ENCODE assay signal across 8 cellular contexts in the genomic region with DNA sequence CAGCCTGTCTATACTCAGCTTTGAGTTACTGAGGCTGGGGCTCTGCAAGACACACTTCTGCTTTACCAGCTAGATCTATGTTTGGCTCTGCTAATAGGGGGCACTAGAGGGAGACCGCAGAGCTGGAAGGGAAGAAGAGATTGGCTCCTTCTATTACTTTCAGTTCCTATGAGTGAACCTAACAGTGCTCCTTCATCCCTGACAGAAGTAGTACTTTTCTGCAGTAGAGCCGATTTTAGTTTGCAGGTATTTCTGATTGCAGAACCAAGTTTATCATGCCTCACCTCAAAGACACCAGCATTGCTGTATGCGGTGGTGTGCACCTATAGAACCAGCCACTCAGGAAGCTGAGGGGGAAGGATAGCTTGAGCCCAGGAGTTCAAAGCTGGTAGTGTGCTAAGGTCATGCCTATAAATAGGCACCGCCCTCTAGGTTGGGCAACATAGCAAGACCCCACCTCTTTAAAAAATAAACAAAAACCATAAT. TPM values are rescaled to one million over a fixed set of nuclear protein-coding genes. Genes with fewer than 3 reads are reported as not detected.
DNase-seq lines count a peak whose midpoint lies in the region; ATAC-seq, FAIRE-seq and TF ChIP-seq lines count a peak whose summit lies in the region.

No MANE protein-coding gene starts in this region.

- no peak overlapping the region for H2AK5ac ChIP-seq in H1 (ENCODE audit: low read depth, low read length)

- H2BK15ac ChIP-seq in H1 (ENCODE audit: low read length) = no peak overlapping the region

- no peaks in the 10 kb centered on the region for H3K36me3 ChIP-seq in GM23338 (ENCODE audit: insufficient read depth)
- H3K36me3 ChIP-seq in H1 (ENCODE audit: control insufficient read depth in 2 of 4, insufficient read depth in 4 of 4, low read length in 3 of 4) = no peaks in the 10 kb centered on the region

- H4K5ac ChIP-seq in H1 (ENCODE audit: insufficient read length, low read depth, low read length) = no peak overlapping the region

- H3K4me1 Mint-ChIP-seq in GM23338 = peaks cover 8% of the 10 kb centered on the region; the same call in 2 of the 3 replicates

- H2BK5ac ChIP-seq in H1 (ENCODE audit: low read depth, low read length) = no peak overlapping the region

- no peak overlapping the region for H3K14ac ChIP-seq in H1 (ENCODE audit: insufficient read length)

- TF ChIP-seq POLR2A in H1 (IDR thresholded peaks at IDR 0.05; ENCODE audit: control extremely low read depth in 1 of 2, low read depth in 2 of 2, low read length in 2 of 2) (no peak), H54 (IDR thresholded peaks at IDR 0.05; ENCODE audit: low read depth, low read length) (no peak)

- TF ChIP-seq CTCF in GM23338 (conservative IDR thresholded peaks at IDR 0.05; ENCODE audit: low read depth in 2 of 2) (peak; percentile 24 to 46; a peak in 3 of 4 replicates), H1 (IDR thresholded peaks at IDR 0.05; ENCODE audit: control extremely low read depth in 1 of 3, insufficient read depth in 1 of 3, low read depth in 1 of 3, low read length in 3 of 3) (peak in 2 of 3 experiments; percentile 21 to 37; a peak in 2 of 4 replicates)

- H3K9me2 ChIP-seq in GM23338 (ENCODE audit: insufficient read depth) = no peaks in the 10 kb centered on the region

- FAIRE-seq in H1 (lab: Jason Lieb, UNC) (no peak), H54 (lab: Jason Lieb, UNC) (no peak)

- peaks cover 8% of the 10 kb centered on the region for H3K27me3 Mint-ChIP-seq in GM23338 (ENCODE audit: insufficient read depth, low read depth, poor library complexity)

- peaks cover 3% of the 10 kb centered on the region; the same call in 1 of the 2 replicates for H3F3A ChIP-seq in GM23338 (replicated peaks; ENCODE audit: low read depth)

- no peak overlapping the region for H2BK20ac ChIP-seq in H1 (ENCODE audit: low read length)

- POLR2A ChIA-PET in H1 (lab: Charles Lee; ENCODE audit: partially characterized antibody) = interaction anchor here (0.6 to 1.5 kb wide), 3 partner anchors 9 to 349 kb away, joined by 3 to 5 read pairs (median 4); partner anchors contain the start of gene HMGN2

- H3K56ac ChIP-seq in H1 (replicated peaks; ENCODE audit: insufficient read length, low read depth, low read length) = no peak overlapping the region

- H3K4me2 ChIP-seq in GM23338 (no peak overlapping the region), H1 (ENCODE audit: insufficient read depth in 1 of 2, low read depth in 2 of 2, low read length in 2 of 2) (no peak overlapping the region)

- H4K91ac ChIP-seq in H1 (replicated peaks; ENCODE audit: insufficient read length, low read length) = no peak overlapping the region

- peaks cover 12% of the 10 kb centered on the region for H3K36me3 Mint-ChIP-seq in GM23338 (ENCODE audit: low read depth)

- H3K9me3 ChIP-seq in H1 (ENCODE audit: insufficient read depth in 2 of 2, low read depth in 1 of 2, low read length in 1 of 2) = peaks cover 2 to 8% of the 10 kb centered on the region in 2 experiments; a peak in 3 of 4 replicates

- no peak overlapping the region for H3K27ac Mint-ChIP-seq in GM23338

- H3K4me3 Mint-ChIP-seq in GM23338 = no peak overlapping the region

- peak; percentile 63 for ATAC-seq in GM18508 (IDR thresholded peaks at IDR 0.05; ENCODE audit: insufficient read depth, unreplicated experiment)
- ATAC-seq in GM23338 = peak; percentile 64
- no peak for ATAC-seq in HG02763 (IDR thresholded peaks at IDR 0.05; ENCODE audit: unreplicated experiment)

- H3K27me3 ChIP-seq in GM23338 (ENCODE audit: insufficient read depth) (no peaks in the 10 kb centered on the region), H1 (replicated peaks in 1 of 4; ENCODE audit: control insufficient read depth in 3 of 4, extremely low read depth in 1 of 4, insufficient read depth in 3 of 4, low read length in 3 of 4) (no peaks in the 10 kb centered on the region)

- DNase-seq in GM23338 (ENCODE audit: low spot score) (peak; percentile 27), NAMALWA (ENCODE audit: low spot score) (peak; percentile 93), H1 (ENCODE audit: low read depth in 1 of 2, low spot score in 2 of 2) (no peak), H54 (ENCODE audit: insufficient read length, low spot score) (no peak), NCI-H2029 treated with DMSO at 0.1 percent for 48 hours (lab: John Stamatoyannopoulos, UW) (no peak)
- DNase-seq in stimulated activated CD4-positive, alpha-beta T cell treated with anti-CD3 and anti-CD28 coated beads, Interleukin-2, amount 100 ng/mL, for 48 hours = no peak

- H3K79me2 ChIP-seq in GM23338 (replicated peaks; ENCODE audit: insufficient read depth) (no peaks in the 10 kb centered on the region), H1 (ENCODE audit: control insufficient read depth in 1 of 2, insufficient read depth in 2 of 2, low read length in 2 of 2) (no peaks in the 10 kb centered on the region)

- H3K4ac ChIP-seq in H1 (replicated peaks; ENCODE audit: insufficient read length, low read depth, low read length) = no peak overlapping the region

- peaks cover 11% of the 10 kb centered on the region; the same call in 1 of the 2 replicates for H3K4me1 ChIP-seq in GM23338 (ENCODE audit: insufficient read depth)
- no peaks in the 10 kb centered on the region for H3K4me1 ChIP-seq in H1 (replicated peaks in 1 of 4; ENCODE audit: control insufficient read depth in 3 of 4, insufficient read depth in 4 of 4, low read length in 3 of 4)

- peaks cover 22% of the 10 kb centered on the region for H3K9me3 Mint-ChIP-seq in GM23338

- H3K18ac ChIP-seq in H1 (ENCODE audit: extremely low read depth, low read length) = no peak overlapping the region

- H3K4me3 ChIP-seq in GM23338 = no peak overlapping the region
- H3K4me3 ChIP-seq in H1 (ENCODE audit: extremely low read depth in 1 of 4, insufficient read depth in 2 of 4, low read depth in 3 of 4, low read length in 4 of 4) = no peak overlapping the region

- H2BK120ac ChIP-seq in H1 (replicated peaks; ENCODE audit: low read depth, low read length) = no peak overlapping the region

- no peaks in the 10 kb centered on the region for H3K79me1 ChIP-seq in H1 (ENCODE audit: low read depth, low read length)

- no peak overlapping the region for H3K23ac ChIP-seq in H1 (ENCODE audit: insufficient read length)

- 0 out of 4 replicates have a peak, but pooled peaks of 1 of the 2 experiments have one; percentile 10 for TF ChIP-seq RAD21 in H1 (IDR thresholded peaks at IDR 0.05 in 1 of 2, conservative IDR thresholded peaks at IDR 0.05 in 1 of 2; ENCODE audit: low read depth in 2 of 2, low read length in 2 of 2)

- no peaks in the 10 kb centered on the region for H3K23me2 ChIP-seq in H1 (ENCODE audit: low read depth, low read length)

- H4K8ac ChIP-seq in H1 (ENCODE audit: extremely low read depth, insufficient read depth, low read length) = no peak overlapping the region

- no peak overlapping the region for H3K27ac ChIP-seq in GM23338 (ENCODE audit: low read depth)
- no peak overlapping the region for H3K27ac ChIP-seq in H1 (ENCODE audit: low read depth, low read length)

- no peak overlapping the region for H2AFZ ChIP-seq in GM23338
- no peak overlapping the region for H2AFZ ChIP-seq in H1 (ENCODE audit: low read length)

- H2BK12ac ChIP-seq in H1 (ENCODE audit: low read depth, low read length) = no peak overlapping the region

- H4K20me1 ChIP-seq in GM23338 (replicated peaks; ENCODE audit: insufficient read depth) (no peaks in the 10 kb centered on the region), H1 (replicated peaks in 1 of 2; ENCODE audit: control insufficient read depth in 1 of 2, insufficient read depth in 2 of 2, low read length in 2 of 2) (no peaks in the 10 kb centered on the region)

- 87% methylated on average over 4 of the region's 4 CpGs; no CpG with 5 or more reads in 1 of the 2 experiments for WGBS in H1 (ENCODE audit: extremely low coverage in 1 of 2, insufficient coverage in 1 of 2, insufficient read length in 1 of 2, insufficient replicate concordance in 2 of 2, low coverage in 1 of 2, low lambda C conversion rate in 2 of 2, missing lambda C conversion rate in 1 of 2), 2 experiments

- CTCF ChIA-PET in H1 (lab: Charles Lee; ENCODE audit: partially characterized antibody) = interaction anchor here (0.5 to 2.1 kb wide), 17 partner anchors 9 to 1013 kb away, joined by 3 to 20 read pairs (median 5); no protein-coding TSS in a partner anchor

- no peak overlapping the region for H3K9ac ChIP-seq in H1 (replicated peaks in 1 of 4; ENCODE audit: extremely low read depth in 1 of 4, low read depth in 3 of 4, low read length in 3 of 4)

- no peak for TF ChIP-seq EP300 in H1 (IDR thresholded peaks at IDR 0.05; ENCODE audit: borderline replicate concordance in 1 of 2, low read depth in 2 of 2, low read length in 2 of 2)

RNA-seq across cellular contexts. Expression of gene ZDHHC18, which starts 5.7 kb away (rescaled TPM):
- total RNA-seq in GM23338 (2014; rRNA removed; shearing (Covaris generic)) = 15.5 and 26.8 TPM in 2 replicates
- polyA plus RNA-seq in GM23338 (2016; fragmentation: Nextera tagmentation; extraction: Ambion mirVana) (5.6 and 6.3 TPM in 2 replicates), H1 (2011; rRNA removed) (49.8 and 61.3 TPM in 2 replicates)
- total RNA-seq in H1 (2021; fragmentation: NEBNext Ultra II Directional; extraction: Animal tissue kit (Norgen Biotek cat#: 25700)) = 29.2 and 29.7 TPM in 2 replicates
- polyA plus RNA-seq in H1 (2011; cell fraction: cytosol; rRNA removed) = 38.2 TPM
- polyA plus RNA-seq in H1 (2011; cell fraction: nucleus; rRNA removed) = 48.3 TPM
- polyA plus RNA-seq in H1 (2012, experiment 1 of 2) = 16.3 to 34.7 TPM (median 30.6 TPM) in 4 replicates
- polyA plus RNA-seq in H1 (2012, experiment 2 of 2) = 31.7 TPM
- polyA plus RNA-seq in H1 (2013, experiment 1 of 2) = 30.5 TPM
- polyA plus RNA-seq in H1 (2013, experiment 2 of 2) = 34.5 TPM
- polyA minus RNA-seq in H1 (2011; rRNA and poly(A)+ RNA removed) = 47.7 and 51.8 TPM in 2 replicates
- polyA minus RNA-seq in H1 (2011; cell fraction: cytosol; rRNA and poly(A)+ RNA removed) = 24.8 TPM
- polyA minus RNA-seq in H1 (2011; cell fraction: nucleus; rRNA and poly(A)+ RNA removed) = 16.9 TPM

RNA-seq across cellular contexts. Expression of gene PIGV, which starts 33.1 kb away (rescaled TPM):
- 11.7 and 12.6 TPM in 2 replicates for total RNA-seq in GM23338 (2014; rRNA removed; shearing (Covaris generic))
- polyA plus RNA-seq in GM23338 (2016; fragmentation: Nextera tagmentation; extraction: Ambion mirVana) (3.8 and 4.5 TPM in 2 replicates), H1 (2011; rRNA removed) (20.9 and 22.4 TPM in 2 replicates)
- 8.5 and 9.3 TPM in 2 replicates for total RNA-seq in H1 (2021; fragmentation: NEBNext Ultra II Directional; extraction: Animal tissue kit (Norgen Biotek cat#: 25700))
- polyA plus RNA-seq in H1 (2011; cell fraction: cytosol; rRNA removed) = 16.0 TPM
- 16.6 TPM for polyA plus RNA-seq in H1 (2011; cell fraction: nucleus; rRNA removed)
- 9.2 to 10.6 TPM (median 10.1 TPM) in 4 replicates for polyA plus RNA-seq in H1 (2012, experiment 1 of 2)
- 8.2 TPM for polyA plus RNA-seq in H1 (2012, experiment 2 of 2)
- polyA plus RNA-seq in H1 (2013, experiment 1 of 2) = 12.0 TPM
- 12.7 TPM for polyA plus RNA-seq in H1 (2013, experiment 2 of 2)
- polyA minus RNA-seq in H1 (2011; rRNA and poly(A)+ RNA removed) = 27.9 and 31.5 TPM in 2 replicates
- polyA minus RNA-seq in H1 (2011; cell fraction: cytosol; rRNA and poly(A)+ RNA removed) = 8.4 TPM
- polyA minus RNA-seq in H1 (2011; cell fraction: nucleus; rRNA and poly(A)+ RNA removed) = 14.2 TPM

RNA-seq across cellular contexts. Expression of gene SFN, which starts 42.1 kb away (rescaled TPM):
- 2.6 and 4.1 TPM in 2 replicates for total RNA-seq in GM23338 (2014; rRNA removed; shearing (Covaris generic))
- polyA plus RNA-seq in GM23338 (2016; fragmentation: Nextera tagmentation; extraction: Ambion mirVana) (1.8 and 3.6 TPM in 2 replicates), H1 (2011; rRNA removed) (3.3 and 4.2 TPM in 2 replicates)
- total RNA-seq in H1 (2021; fragmentation: NEBNext Ultra II Directional; extraction: Animal tissue kit (Norgen Biotek cat#: 25700)) = 3.9 and 4.0 TPM in 2 replicates
- polyA plus RNA-seq in H1 (2011; cell fraction: cytosol; rRNA removed) = 3.6 TPM
- 3.2 TPM for polyA plus RNA-seq in H1 (2011; cell fraction: nucleus; rRNA removed)
- polyA plus RNA-seq in H1 (2012, experiment 1 of 2) = 5.0 to 6.8 TPM (median 6.0 TPM) in 4 replicates
- 4.0 TPM for polyA plus RNA-seq in H1 (2012, experiment 2 of 2)
- polyA plus RNA-seq in H1 (2013, experiment 1 of 2) = 4.2 TPM
- 5.1 TPM for polyA plus RNA-seq in H1 (2013, experiment 2 of 2)
- 0.47 and 1.8 TPM in 2 replicates for polyA minus RNA-seq in H1 (2011; rRNA and poly(A)+ RNA removed)
- 4.6 TPM for polyA minus RNA-seq in H1 (2011; cell fraction: cytosol; rRNA and poly(A)+ RNA removed)
- polyA minus RNA-seq in H1 (2011; cell fraction: nucleus; rRNA and poly(A)+ RNA removed) = 3.7 TPM

Comparison
In these comparisons a context has a peak if more than half of its experiments do, and no peak if none do; other contexts are left out.
1. DNase-seq: peak in GM23338 (single experiment) and NAMALWA (single experiment); none in H1 (0 of 2), H54 (single experiment), NCI-H2029 treated with DMSO at 0.1 percent for 48 hours (single experiment) and stimulated activated CD4-positive, alpha-beta T cell treated with anti-CD3 and anti-CD28 coated beads, Interleukin-2, amount 100 ng/mL, for 48 hours (0 of 2).